ENCODE assay signal across 17 cellular contexts in the genomic region with DNA sequence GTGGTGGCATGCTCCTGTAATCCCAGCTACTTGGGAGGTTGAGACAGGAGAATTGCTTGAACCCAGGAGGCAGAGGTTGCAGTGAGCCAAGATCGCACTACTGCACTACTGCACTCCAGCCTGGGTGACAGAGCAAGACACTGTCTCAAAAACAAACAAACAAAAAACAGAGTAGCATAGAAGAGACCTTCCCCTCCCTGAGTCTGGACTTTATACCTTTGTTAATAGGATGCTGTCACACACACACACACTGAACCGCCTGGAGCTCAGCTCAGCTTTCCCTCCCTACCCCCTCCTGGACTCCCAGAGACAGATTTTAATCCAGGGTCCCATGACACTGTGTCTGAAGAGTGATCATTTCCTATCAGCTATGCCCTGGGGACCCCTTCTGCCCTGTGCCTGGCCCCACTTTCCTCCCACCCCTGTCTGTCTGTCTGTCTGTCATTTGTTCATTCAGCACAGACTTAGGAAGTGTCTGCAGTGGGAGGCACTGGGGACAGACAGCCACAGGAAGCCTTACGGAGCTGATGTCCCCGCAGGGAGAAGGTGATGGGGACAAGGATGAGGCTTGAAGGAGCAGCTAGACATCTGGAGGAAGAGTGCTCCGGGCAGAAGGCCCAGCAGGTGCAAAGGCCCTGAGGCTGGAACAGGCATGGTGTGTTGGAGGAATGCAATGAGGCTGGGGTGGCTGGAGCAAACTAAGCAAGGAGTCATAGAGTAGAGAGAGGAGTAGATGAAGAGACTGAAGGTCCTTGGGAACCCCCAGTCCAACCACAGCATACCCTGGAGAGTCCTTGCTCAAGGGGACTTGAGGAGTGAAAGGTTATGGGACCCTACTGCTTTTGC. TPM values are rescaled to one million over a fixed set of nuclear protein-coding genes. Genes with fewer than 3 reads are reported as not detected.
A peak's percentile ranks its signal among the peaks of the same experiment; 100 is the strongest.
DNase-seq lines count a peak whose midpoint lies in the region; ATAC-seq and TF ChIP-seq lines count a peak whose summit lies in the region.
"Had no signal": no experiment of that assay in that cellular context is flagged by ENCODE, and none has a peak within 500 bp of the region (broad histone marks: within the 10 kb centered on the region; RNA-seq: fewer than 3 reads in every experiment).

No MANE protein-coding gene starts in this region.

- H4K20me1 ChIP-seq in osteoblast (ENCODE audit: insufficient read depth, low read length): no peaks in the 10 kb centered on the region
- peaks cover 68% of the 10 kb centered on the region for H4K20me1 ChIP-seq in smooth muscle cell (ENCODE audit: low read depth)

- H3K4me2 ChIP-seq in osteoblast (ENCODE audit: insufficient read depth, low read length) (no peak overlapping the region), smooth muscle cell (no peak overlapping the region)

- peaks cover 0 to 28% (median 3%) of the 10 kb centered on the region in 3 donors for H3K36me3 Mint-ChIP-seq in CD8-positive, alpha-beta memory T cell
- peaks cover 4% of the 10 kb centered on the region for H3K36me3 Mint-ChIP-seq in IgD-negative memory B cell
- H3K36me3 Mint-ChIP-seq in central memory CD8-positive, alpha-beta T cell (ENCODE audit: insufficient read depth): peaks cover 14% of the 10 kb centered on the region

- H3K27ac Mint-ChIP-seq in CD8-positive, alpha-beta memory T cell: peak overlapping the region in 7 of 8 donors; percentile 6 to 95 (median 62)
- H3K27ac Mint-ChIP-seq in IgD-negative memory B cell: peak overlapping the region in 1 of 3 donors; percentile 12
- peak overlapping the region; percentile 14 for H3K27ac Mint-ChIP-seq in central memory CD8-positive, alpha-beta T cell (ENCODE audit: low read depth)
- H3K27ac Mint-ChIP-seq: dendritic cell treated with granulocyte-macrophage colony-stimulating factor and Interleukin-4, amounts not matched to agents 40 ng/mL and 50 ng/mL, for 4 days had no signal

- POLR2A ChIA-PET in CD8-positive, alpha-beta memory T cell (lab: Charles Lee): no interaction called here

- no peak overlapping the region for H3K9ac ChIP-seq in smooth muscle cell (ENCODE audit: low read depth)

- CTCF ChIA-PET in CD8-positive, alpha-beta memory T cell (lab: Charles Lee): no interaction called here

- no peaks in the 10 kb centered on the region for H3F3A ChIP-seq in smooth muscle cell (ENCODE audit: low read depth)

- no peaks in the 10 kb centered on the region for H3K36me3 ChIP-seq in CD8-positive, alpha-beta memory T cell (ENCODE audit: insufficient read depth, low read length)
- H3K36me3 ChIP-seq in osteoblast (ENCODE audit: insufficient read depth, low read length) (no peaks in the 10 kb centered on the region), smooth muscle cell (ENCODE audit: low read depth) (no peaks in the 10 kb centered on the region)
- H3K36me3 ChIP-seq: thoracic aorta had no signal

- H3K4me3 Mint-ChIP-seq in CD8-positive, alpha-beta memory T cell: peak overlapping the region in 1 of 7 donors; percentile 36
- H3K4me3 Mint-ChIP-seq in IgD-negative memory B cell: peak overlapping the region in 3 of 4 donors; percentile 7 to 86 (median 81)
- H3K4me3 Mint-ChIP-seq in central memory CD8-positive, alpha-beta T cell: no peak overlapping the region
- H3K4me3 Mint-ChIP-seq: dendritic cell treated with granulocyte-macrophage colony-stimulating factor and Interleukin-4, amounts not matched to agents 40 ng/mL and 50 ng/mL, for 4 days had no signal

- 98% methylated on average over 5 of the region's 5 CpGs for WGBS in smooth muscle cell (ENCODE audit: low lambda C conversion rate)

- peaks cover 22 to 43% (median 30%) of the 10 kb centered on the region in 3 donors for H3K4me1 Mint-ChIP-seq in CD8-positive, alpha-beta memory T cell
- H3K4me1 Mint-ChIP-seq in IgD-negative memory B cell: peaks cover 25 to 32% (median 32%) of the 10 kb centered on the region in 3 donors
- peaks cover 45% of the 10 kb centered on the region for H3K4me1 Mint-ChIP-seq in central memory CD8-positive, alpha-beta T cell

- H3K79me2 ChIP-seq in osteoblast (ENCODE audit: insufficient read depth, low read length): no peaks in the 10 kb centered on the region
- H3K79me2 ChIP-seq in smooth muscle cell (ENCODE audit: low read depth): peaks cover 24% of the 10 kb centered on the region

- no peaks in the 10 kb centered on the region for H3K9me3 ChIP-seq in CD8-positive, alpha-beta memory T cell (ENCODE audit: low read length)
- no peaks in the 10 kb centered on the region for H3K9me3 ChIP-seq in osteoblast (ENCODE audit: low read depth, low read length)
- H3K9me3 ChIP-seq in smooth muscle cell (replicated peaks; ENCODE audit: low read depth): no peaks in the 10 kb centered on the region
- H3K9me3 ChIP-seq: esophagus muscularis mucosa, thoracic aorta had no signal

- H3K27me3 Mint-ChIP-seq in CD8-positive, alpha-beta memory T cell: peaks cover 0 to 4% of the 10 kb centered on the region in 2 donors
- no peaks in the 10 kb centered on the region for H3K27me3 Mint-ChIP-seq in IgD-negative memory B cell
- no peaks in the 10 kb centered on the region for H3K27me3 Mint-ChIP-seq in central memory CD8-positive, alpha-beta T cell

- H3K9me3 Mint-ChIP-seq in CD8-positive, alpha-beta memory T cell: no peaks in the 10 kb centered on the region
- no peaks in the 10 kb centered on the region for H3K9me3 Mint-ChIP-seq in IgD-negative memory B cell
- no peaks in the 10 kb centered on the region for H3K9me3 Mint-ChIP-seq in central memory CD8-positive, alpha-beta T cell
- H3K9me3 Mint-ChIP-seq: dendritic cell treated with granulocyte-macrophage colony-stimulating factor and Interleukin-4, amounts not matched to agents 40 ng/mL and 50 ng/mL, for 4 days had no signal

- TF ChIP-seq CTCF in osteoblast (IDR thresholded peaks at IDR 0.05; ENCODE audit: extremely low read depth, low read depth, low read length) (no peak), smooth muscle cell (IDR thresholded peaks at IDR 0.05; ENCODE audit: borderline replicate concordance, insufficient read depth, poor library complexity, severe bottlenecking) (no peak)

- peaks cover 15% of the 10 kb centered on the region for H3K4me1 ChIP-seq in CD8-positive, alpha-beta memory T cell (ENCODE audit: insufficient read depth, low read length)
- H3K4me1 ChIP-seq in osteoblast (ENCODE audit: insufficient read depth, low read length) (no peaks in the 10 kb centered on the region), smooth muscle cell (ENCODE audit: low read depth) (peaks cover 4% of the 10 kb centered on the region)

- ATAC-seq in central memory CD8-positive, alpha-beta T cell (replicated peaks; ENCODE audit: extremely low read depth, poor library complexity, severe bottlenecking): no peak
- ATAC-seq: right cardiac atrium had no signal

- H3K27ac ChIP-seq in CD8-positive, alpha-beta memory T cell (ENCODE audit: low read depth, low read length): no peak overlapping the region
- H3K27ac ChIP-seq in osteoblast (ENCODE audit: low read depth, low read length) (no peak overlapping the region), smooth muscle cell (ENCODE audit: low read depth) (no peak overlapping the region)
- H3K27ac ChIP-seq: esophagus muscularis mucosa, thoracic aorta had no signal

- no peak for DNase-seq in CD8-positive, alpha-beta memory T cell
- no peak for DNase-seq in central memory CD8-positive, alpha-beta T cell (ENCODE audit: low spot score in 2 of 2)
- DNase-seq in osteoblast (ENCODE audit: insufficient read length, low spot score, missing footprints): peak; percentile 66
- no peak for DNase-seq in NCI-H510A treated with DMSO at 0.1 percent for 48 hours (lab: John Stamatoyannopoulos, UW)
- DNase-seq in smooth muscle cell (lab: John Stamatoyannopoulos, UW; ENCODE audit: unreplicated experiment): no peak
- no peak for DNase-seq in amniotic stem cell (lab: John Stamatoyannopoulos, UW)
- DNase-seq: C1 segment of cervical spinal cord, mesendoderm, NCI-H1048, NCI-H2107, NCI-H748 treated with DMSO at 0.1 percent for 48 hours, SW 1271 had no signal

- H3K4me3 ChIP-seq in CD8-positive, alpha-beta memory T cell (ENCODE audit: low read length): no peak overlapping the region
- no peak overlapping the region for H3K4me3 ChIP-seq in osteoblast (ENCODE audit: insufficient read depth, low read length)
- no peak overlapping the region for H3K4me3 ChIP-seq in smooth muscle cell
- H3K4me3 ChIP-seq: esophagus muscularis mucosa, thoracic aorta had no signal

- H2AFZ ChIP-seq in osteoblast (ENCODE audit: low read length): no peak overlapping the region
- H2AFZ ChIP-seq in smooth muscle cell (ENCODE audit: low read depth): no peak overlapping the region

- no peaks in the 10 kb centered on the region for H3K27me3 ChIP-seq in CD8-positive, alpha-beta memory T cell (ENCODE audit: insufficient read depth, low read length, poor library complexity, severe bottlenecking)
- H3K27me3 ChIP-seq in osteoblast (ENCODE audit: insufficient read depth, low read length): peaks cover 20% of the 10 kb centered on the region
- no peaks in the 10 kb centered on the region for H3K27me3 ChIP-seq in smooth muscle cell (ENCODE audit: low read depth)
- H3K27me3 ChIP-seq: esophagus muscularis mucosa had no signal

RNA-seq across cellular contexts. Expression of a gene that starts 4.9 kb away (rescaled TPM):
- 10 to 100 TPM; 21.5 to 21.9 TPM for total RNA-seq in CD8-positive, alpha-beta memory T cell
- 13.3 TPM for polyA plus RNA-seq in CD8-positive, alpha-beta memory T cell
- polyA plus RNA-seq in IgD-negative memory B cell: 38.0 TPM
- total RNA-seq in osteoblast: 1.5 and 4.0 TPM in 2 replicates
- total RNA-seq in smooth muscle cell: 14.7 and 19.9 TPM in 2 replicates
- polyA plus RNA-seq in smooth muscle cell: 20.9 and 27.0 TPM in 2 replicates
